ENCODE assay signal across 1 cellular context in the genomic region with DNA sequence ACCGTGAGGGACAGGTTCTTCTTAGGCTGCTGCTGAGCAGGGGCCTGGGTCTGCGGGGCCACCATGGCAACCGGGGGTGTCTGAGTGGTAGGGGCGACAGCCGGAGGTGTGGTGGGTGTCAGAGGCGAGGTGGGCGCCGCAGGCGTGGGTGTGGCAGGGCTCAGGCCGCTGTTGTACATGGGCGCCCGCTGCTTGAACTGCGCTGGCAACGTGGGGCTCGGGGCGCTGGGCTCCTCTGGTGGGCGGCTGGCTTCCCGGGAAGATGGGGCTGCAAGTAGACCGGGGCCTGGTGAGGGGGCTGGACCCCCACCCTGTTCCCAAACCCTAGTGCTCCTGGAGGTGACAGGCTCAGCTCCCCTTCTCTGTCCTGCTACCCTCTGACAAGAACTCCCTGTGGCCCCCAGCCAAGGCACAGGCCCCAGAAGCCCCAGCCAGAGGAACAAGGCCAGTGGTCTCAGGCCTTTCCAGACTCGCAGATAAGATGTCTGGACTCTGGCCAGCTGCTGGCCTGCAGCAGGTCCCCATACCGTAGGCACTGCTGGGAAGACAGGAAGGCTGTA.
TF ChIP-seq lines count a peak whose summit lies in the region.

No MANE protein-coding gene starts in this region.

TF ChIP-seq in GM12878, 131 proteins besides CTCF, POLR2A, EP300 and RAD21:
- peak; percentile 7 for TF ChIP-seq BCL3 (IDR thresholded peaks at IDR 0.05; ENCODE audit: borderline replicate concordance, insufficient read depth, low read depth, low read length, poor library complexity, severe bottlenecking)
- TF ChIP-seq, protein P1, sequence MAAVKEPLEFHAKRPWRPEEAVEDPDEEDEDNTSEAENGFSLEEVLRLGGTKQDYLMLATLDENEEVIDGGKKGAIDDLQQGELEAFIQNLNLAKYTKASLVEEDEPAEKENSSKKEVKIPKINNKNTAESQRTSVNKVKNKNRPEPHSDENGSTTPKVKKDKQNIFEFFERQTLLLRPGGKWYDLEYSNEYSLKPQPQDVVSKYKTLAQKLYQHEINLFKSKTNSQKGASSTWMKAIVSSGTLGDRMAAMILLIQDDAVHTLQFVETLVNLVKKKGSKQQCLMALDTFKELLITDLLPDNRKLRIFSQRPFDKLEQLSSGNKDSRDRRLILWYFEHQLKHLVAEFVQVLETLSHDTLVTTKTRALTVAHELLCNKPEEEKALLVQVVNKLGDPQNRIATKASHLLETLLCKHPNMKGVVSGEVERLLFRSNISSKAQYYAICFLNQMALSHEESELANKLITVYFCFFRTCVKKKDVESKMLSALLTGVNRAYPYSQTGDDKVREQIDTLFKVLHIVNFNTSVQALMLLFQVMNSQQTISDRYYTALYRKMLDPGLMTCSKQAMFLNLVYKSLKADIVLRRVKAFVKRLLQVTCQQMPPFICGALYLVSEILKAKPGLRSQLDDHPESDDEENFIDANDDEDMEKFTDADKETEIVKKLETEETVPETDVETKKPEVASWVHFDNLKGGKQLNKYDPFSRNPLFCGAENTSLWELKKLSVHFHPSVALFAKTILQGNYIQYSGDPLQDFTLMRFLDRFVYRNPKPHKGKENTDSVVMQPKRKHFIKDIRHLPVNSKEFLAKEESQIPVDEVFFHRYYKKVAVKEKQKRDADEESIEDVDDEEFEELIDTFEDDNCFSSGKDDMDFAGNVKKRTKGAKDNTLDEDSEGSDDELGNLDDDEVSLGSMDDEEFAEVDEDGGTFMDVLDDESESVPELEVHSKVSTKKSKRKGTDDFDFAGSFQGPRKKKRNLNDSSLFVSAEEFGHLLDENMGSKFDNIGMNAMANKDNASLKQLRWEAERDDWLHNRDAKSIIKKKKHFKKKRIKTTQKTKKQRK (IDR thresholded peaks at IDR 0.05; ENCODE audit: low read depth, low read length), result no peak
TF ChIP-seq in GM12878: peak in this region for 1.
